18 cellular contexts compared by ENCODE assay signal in the genomic region with DNA sequence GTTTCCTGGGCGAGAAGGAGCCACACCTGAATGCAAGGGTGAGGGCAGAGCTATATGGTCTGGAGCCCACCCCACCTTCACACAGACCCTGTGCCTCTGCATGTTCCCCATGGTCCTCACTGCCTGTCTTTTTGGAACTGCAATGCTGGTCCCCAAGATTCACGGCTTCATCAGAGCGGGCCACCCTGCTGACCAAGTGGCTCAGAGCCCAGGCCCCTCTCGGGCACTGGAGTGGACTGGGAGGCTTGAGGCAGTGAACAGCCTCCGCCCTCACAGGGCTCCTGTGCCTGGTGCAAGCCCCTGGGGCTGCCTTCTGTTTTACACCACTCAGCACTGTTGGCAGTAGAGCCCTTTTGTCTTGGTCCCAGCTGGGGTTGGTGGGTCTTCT.
DNase-seq lines count a peak whose midpoint lies in the region; ATAC-seq and TF ChIP-seq lines count a peak whose summit lies in the region.
"Had no signal": no experiment of that assay in that cellular context is flagged by ENCODE, and none has a peak within 500 bp of the region (broad histone marks: within the 10 kb centered on the region; RNA-seq: fewer than 3 reads in every experiment).

No MANE protein-coding gene starts in this region.

- no peak overlapping the region for H3K27ac ChIP-seq in right atrium auricular region
- no peak overlapping the region for H3K27ac ChIP-seq in heart right ventricle
- H3K27ac ChIP-seq in HEK293 (ENCODE audit: extremely low read depth, low read depth, low read length): no peak overlapping the region
- no peak overlapping the region for H3K27ac ChIP-seq in lung (ENCODE audit: low read depth in 1 of 2, low read length in 1 of 2)
- H3K27ac ChIP-seq: SJCRH30 had no signal

- H3K9me3 ChIP-seq in right atrium auricular region (no peaks in the 10 kb centered on the region), heart right ventricle (no peaks in the 10 kb centered on the region), HEK293 (ENCODE audit: control insufficient read depth, insufficient read depth, low read depth, low read length) (no peaks in the 10 kb centered on the region), lung (ENCODE audit: control insufficient read depth in 2 of 2, insufficient read depth in 1 of 2, low read length in 1 of 2) (peaks cover 0 to 6% of the 10 kb centered on the region in 2 donors)
- H3K9me3 ChIP-seq: BE2C, SJCRH30 had no signal

- ATAC-seq in heart right ventricle (no peak), lung (ENCODE audit: insufficient read depth, low FRiP score) (no peak)
- ATAC-seq: CD8-positive, alpha-beta T cell; Panc1 had no signal

- H3K36me3 ChIP-seq in right atrium auricular region (no peaks in the 10 kb centered on the region), heart right ventricle (no peaks in the 10 kb centered on the region), HEK293 (ENCODE audit: control insufficient read depth in 2 of 2, insufficient read depth in 1 of 2, low read length in 2 of 2) (no peaks in the 10 kb centered on the region), lung (ENCODE audit: control insufficient read depth in 2 of 2, insufficient read depth in 2 of 2, low read length in 2 of 2) (no peaks in the 10 kb centered on the region)
- H3K36me3 ChIP-seq: BE2C, SJCRH30 had no signal

- H3K27me3 ChIP-seq in right atrium auricular region (peaks cover 0 to 11% of the 10 kb centered on the region in 2 donors), heart right ventricle (peaks cover 9 to 51% (median 35%) of the 10 kb centered on the region in 7 donors), lung (ENCODE audit: control insufficient read depth, insufficient read depth) (peaks cover 8% of the 10 kb centered on the region)
- H3K27me3 ChIP-seq: BE2C, SJCRH30 had no signal

- CTCF ChIA-PET in HEK293 (lab: Yijun Ruan, JAX): no interaction called here

- 86 to 90% methylated on average over 5 of the region's 5 CpGs for WGBS in heart right ventricle, 2 donors
- 83 to 89% methylated on average over 5 of the region's 5 CpGs for WGBS in lung, 2 donors

- DNase-seq in right atrium auricular region (ENCODE audit: low spot score): peak; percentile 44
- no peak for DNase-seq in heart right ventricle
- DNase-seq in lung (ENCODE audit: low spot score): peak; percentile 22
- DNase-seq in NCI-H2196 (lab: John Stamatoyannopoulos, UW; ENCODE audit: unreplicated experiment): no peak
- no peak for DNase-seq in COR-L47 (lab: John Stamatoyannopoulos, UW)
- DNase-seq in stimulated activated naive CD4-positive, alpha-beta T cell treated with Interleukin-2 at 50 U/mL for 16 hours (lab: John Stamatoyannopoulos, UW): no peak
- DNase-seq: BE2C; Calu3; CD8-positive, alpha-beta T cell; DMS153; GOT3; Karpas-422; NCI-H187; NCI-H510A; NCI-H748 treated with DMSO at 0.1 percent for 48 hours; SJCRH30 had no signal

- POLR2A ChIA-PET in HEK293 (lab: Yijun Ruan, JAX): no interaction called here

- peaks cover 0 to 7% of the 10 kb centered on the region in 2 donors for H3K4me1 ChIP-seq in right atrium auricular region
- peaks cover 0 to 9% (median 0%) of the 10 kb centered on the region in 9 donors for H3K4me1 ChIP-seq in heart right ventricle
- H3K4me1 ChIP-seq in HEK293 (ENCODE audit: control insufficient read depth, insufficient read depth, low read length): no peaks in the 10 kb centered on the region
- H3K4me1 ChIP-seq in lung (ENCODE audit: control insufficient read depth in 2 of 2, insufficient read depth in 2 of 2, low read length in 2 of 2): peaks cover 0 to 1% of the 10 kb centered on the region in 2 donors
- H3K4me1 ChIP-seq: BE2C, SJCRH30 had no signal

- no peak for TF ChIP-seq CTCF in right atrium auricular region (IDR thresholded peaks at IDR 0.05)
- no peak for TF ChIP-seq CTCF in heart right ventricle (IDR thresholded peaks at IDR 0.05)
- no peak for TF ChIP-seq CTCF in HEK293 (tag by site-specific recombination; IDR thresholded peaks at IDR 0.05)
- TF ChIP-seq CTCF in lung (IDR thresholded peaks at IDR 0.05; ENCODE audit: control extremely low read depth, extremely low read depth): no peak

- intact Hi-C loops in heart right ventricle (cut with DNase I): no loop called here

- H3K4me3 ChIP-seq in right atrium auricular region (no peak overlapping the region), heart right ventricle (no peak overlapping the region), HEK293 (ENCODE audit: low read depth, low read length) (no peak overlapping the region), lung (no peak overlapping the region)
- H3K4me3 ChIP-seq: SJCRH30 had no signal

TF ChIP-seq in HEK293, 187 proteins besides CTCF, POLR2A, EP300 and RAD21:
- TF ChIP-seq ZIC2 (tag by site-specific recombination; IDR thresholded peaks at IDR 0.05): peak; percentile 26; the same call in 1 of the 2 replicates
- TF ChIP-seq, protein P1, sequence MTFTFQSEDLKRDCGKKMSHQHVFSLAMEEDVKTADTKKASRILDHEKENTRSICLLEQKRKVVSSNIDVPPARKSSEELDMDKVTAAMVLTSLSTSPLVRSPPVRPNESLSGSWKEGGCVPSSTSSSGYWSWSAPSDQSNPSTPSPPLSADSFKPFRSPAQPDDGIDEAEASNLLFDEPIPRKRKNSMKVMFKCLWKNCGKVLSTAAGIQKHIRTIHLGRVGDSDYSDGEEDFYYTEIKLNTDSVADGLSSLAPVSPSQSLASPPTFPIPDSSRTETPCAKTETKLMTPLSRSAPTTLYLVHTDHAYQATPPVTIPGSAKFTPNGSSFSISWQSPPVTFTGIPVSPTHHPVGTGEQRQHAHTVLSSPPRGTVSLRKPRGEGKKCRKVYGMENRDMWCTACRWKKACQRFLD (tag by site-specific recombination; IDR thresholded peaks at IDR 0.05): no peak

Comparison
In these comparisons a context has a peak if more than half of its experiments do, and no peak if none do; other contexts are left out.
1. DNase-seq: peak in right atrium auricular region (single experiment) and lung (single experiment); none in heart right ventricle (0 of 2), NCI-H2196 (single experiment), COR-L47 (single experiment) and stimulated activated naive CD4-positive, alpha-beta T cell treated with Interleukin-2 at 50 U/mL for 16 hours (single experiment).